In genomic region chr6:4380881-4381281, GRCh38 we compare ENCODE assay signal across 14 cellular contexts.
A peak's percentile ranks its signal among the peaks of the same experiment; 100 is the strongest.
DNase-seq lines count a peak whose midpoint lies in the region; ATAC-seq, FAIRE-seq and TF ChIP-seq lines count a peak whose summit lies in the region.
"Had no signal": no experiment of that assay in that cellular context is flagged by ENCODE, and none has a peak within 500 bp of the region (broad histone marks: within the 10 kb centered on the region; RNA-seq: fewer than 3 reads in every experiment).

No MANE protein-coding gene starts in this region.

- peaks cover 6% of the 10 kb centered on the region for H3K36me3 Mint-ChIP-seq in activated naive CD4-positive, alpha-beta T cell treated with anti-CD3 and anti-CD28 coated beads for 36 hours (ENCODE audit: low read depth)
- peaks cover 6 to 9% of the 10 kb centered on the region in 2 donors for H3K36me3 Mint-ChIP-seq in activated T-cell treated with anti-CD3 and anti-CD28 coated beads, Interleukin-2, amount 50 U/mL, for 72 hours (ENCODE audit: insufficient read depth in 2 of 2)
- H3K36me3 Mint-ChIP-seq: CD8-positive, alpha-beta T cell had no signal

- no peaks in the 10 kb centered on the region for H3K79me2 ChIP-seq in K562 (ENCODE audit: control insufficient read depth, insufficient read depth, low read length)

- no peak for ATAC-seq in K562
- peak; percentile 73 to 91 for ATAC-seq in gastrocnemius medialis
- no peak for ATAC-seq in activated T-cell treated with anti-CD3 and anti-CD28 coated beads, Interleukin-2, amount 50 U/mL, for 72 hours (replicated peaks in 1 of 2)
- ATAC-seq: CD8-positive, alpha-beta T cell had no signal

- POLR2A ChIA-PET in K562 (lab: Yijun Ruan, JAX): interaction anchor here (0.8 kb wide), 1 partner anchor 18 kb away, joined by 3 read pairs; no protein-coding TSS in a partner anchor

- no peak overlapping the region for H3K27ac Mint-ChIP-seq in activated naive CD4-positive, alpha-beta T cell treated with anti-CD3 and anti-CD28 coated beads for 36 hours
- no peak overlapping the region for H3K27ac Mint-ChIP-seq in activated T-cell treated with anti-CD3 and anti-CD28 coated beads, Interleukin-2, amount 50 U/mL, for 72 hours
- H3K27ac Mint-ChIP-seq: CD8-positive, alpha-beta T cell had no signal

- WGBS in K562 (ENCODE audit: insufficient coverage, low coverage, missing lambda C conversion rate): 4% methylated on average over 7 of the region's 7 CpGs

- no peaks in the 10 kb centered on the region for H3K9me1 ChIP-seq in K562 (ENCODE audit: control insufficient read depth, insufficient read depth, low read length)

- 0 out of 2 replicates have a peak, but pooled peaks cover 6% of the 10 kb centered on the region for H3K9me3 ChIP-seq in K562 (replicated peaks; ENCODE audit: control insufficient read depth, insufficient read depth, low read depth, low read length)
- peaks cover 0 to 3% (median 0%) of the 10 kb centered on the region in 3 donors for H3K9me3 ChIP-seq in gastrocnemius medialis
- H3K9me3 ChIP-seq: BE2C had no signal

- intact Hi-C loops in K562 (cut with micrococcal nuclease) (no loop called here), gastrocnemius medialis (cut with DNase I; ENCODE audit: low total_unique reads) (no loop called here)
- intact Hi-C loops in activated naive CD4-positive, alpha-beta T cell treated with anti-CD3 and anti-CD28 coated beads for 36 hours (cut with micrococcal nuclease): no loop called here

- H3K27me3 ChIP-seq in K562 (ENCODE audit: control insufficient read depth in 2 of 2, insufficient read depth in 2 of 2, low read length in 2 of 2) (peaks cover 0 to 8% of the 10 kb centered on the region in 2 experiments; a peak in 2 of 5 replicates), gastrocnemius medialis (no peaks in the 10 kb centered on the region)
- H3K27me3 ChIP-seq: MG63 had no signal

- no peak overlapping the region for H2AFZ ChIP-seq in K562 (ENCODE audit: low read depth, low read length)
- H2AFZ ChIP-seq: PC-9 had no signal

- peaks cover 27% of the 10 kb centered on the region for H3K27me3 Mint-ChIP-seq in activated naive CD4-positive, alpha-beta T cell treated with anti-CD3 and anti-CD28 coated beads for 36 hours (ENCODE audit: low read depth)
- H3K27me3 Mint-ChIP-seq in activated T-cell treated with anti-CD3 and anti-CD28 coated beads, Interleukin-2, amount 50 U/mL, for 72 hours (ENCODE audit: low read depth): peaks cover 10% of the 10 kb centered on the region

- H3K4me3 ChIP-seq in K562 (no peak overlapping the region), fibroblast of pulmonary artery (replicated peaks; ENCODE audit: low read depth, low read length) (no peak overlapping the region), gastrocnemius medialis (no peak overlapping the region)
- H3K4me3 ChIP-seq: MG63, PC-9 had no signal

- FAIRE-seq in K562 (lab: Jason Lieb, UNC): no peak

- H3K9me3 Mint-ChIP-seq in activated naive CD4-positive, alpha-beta T cell treated with anti-CD3 and anti-CD28 coated beads for 36 hours: peaks cover 25% of the 10 kb centered on the region
- H3K9me3 Mint-ChIP-seq in activated T-cell treated with anti-CD3 and anti-CD28 coated beads, Interleukin-2, amount 50 U/mL, for 72 hours: peaks cover 5 to 13% of the 10 kb centered on the region in 2 donors

- peaks cover 7 to 35% of the 10 kb centered on the region in 2 experiments; a peak in 4 of 5 replicates for H3K4me1 ChIP-seq in K562 (replicated peaks in 1 of 2; ENCODE audit: control insufficient read depth in 2 of 2, insufficient read depth in 2 of 2, low read length in 2 of 2)
- H3K4me1 ChIP-seq in gastrocnemius medialis: peaks cover 13 to 17% of the 10 kb centered on the region in 2 donors
- H3K4me1 ChIP-seq: BE2C had no signal

- no peaks in the 10 kb centered on the region for H3K4me1 Mint-ChIP-seq in activated naive CD4-positive, alpha-beta T cell treated with anti-CD3 and anti-CD28 coated beads for 36 hours (ENCODE audit: low read depth)
- no peaks in the 10 kb centered on the region for H3K4me1 Mint-ChIP-seq in activated T-cell treated with anti-CD3 and anti-CD28 coated beads, Interleukin-2, amount 50 U/mL, for 72 hours (ENCODE audit: low read depth)

- TF ChIP-seq POLR2A in K562 (conservative IDR thresholded peaks at IDR 0.05): no peak
- no peak for TF ChIP-seq POLR2A in gastrocnemius medialis (IDR thresholded peaks at IDR 0.05)

- H4K20me1 ChIP-seq in K562 (replicated peaks; ENCODE audit: control insufficient read depth, insufficient read depth, low read length): no peaks in the 10 kb centered on the region

- DNase-seq in K562 (ENCODE audit: extremely low read depth in 1 of 4, low spot score in 3 of 4): no peak
- DNase-seq in fibroblast of pulmonary artery (ENCODE audit: low read depth): peak; percentile 67
- DNase-seq in islet precursor cell: peak; percentile 22
- peak in 1 of 2 donors; percentile 60 for DNase-seq in gastrocnemius medialis
- no peak for DNase-seq in activated naive CD4-positive, alpha-beta T cell treated with anti-CD3 and anti-CD28 coated beads for 36 hours
- DNase-seq in activated T-cell treated with anti-CD3 and anti-CD28 coated beads, Interleukin-2, amount 50 U/mL, for 48 hours: no peak
- DNase-seq in activated T-cell treated with anti-CD3 and anti-CD28 coated beads, Interleukin-2, amount 50 U/mL, for 72 hours: no peak
- DNase-seq: BE2C; CD8-positive, alpha-beta T cell; MG63; NCI-H1105; NCI-H187; NCI-H446; PC-9 had no signal

- H3K36me3 ChIP-seq in K562 (ENCODE audit: control insufficient read depth, insufficient read depth, low read length) (no peaks in the 10 kb centered on the region), gastrocnemius medialis (no peaks in the 10 kb centered on the region)
- H3K36me3 ChIP-seq: BE2C, MG63 had no signal

- TF ChIP-seq RAD21 in K562 (CRISPR knock-in tag; conservative IDR thresholded peaks at IDR 0.05 in 1 of 2, IDR thresholded peaks at IDR 0.05 in 1 of 2): no peak

- in situ Hi-C loops in K562 (cut with MboI) (no loop called here), gastrocnemius medialis (cut with MboI; ENCODE audit: low sequenced_read_pairs in 4 of 4) (no loop called here)

- no TSS peak for BruUV-seq in K562 (replicated peaks; lab: Mats Ljungman, UMichigan)

- CTCF ChIA-PET in K562 (lab: Yijun Ruan, JAX; ENCODE audit: low intra/inter-chr PET ratio): no interaction called here
- CTCF ChIA-PET in activated naive CD4-positive, alpha-beta T cell treated with anti-CD3 and anti-CD28 coated beads for 36 hours (lab: Charles Lee): no interaction called here

- TF ChIP-seq EP300 in K562 (IDR thresholded peaks at IDR 0.05; ENCODE audit: low read length): no peak

- H3K27ac ChIP-seq in K562 (ENCODE audit: extremely low read depth, low read depth, low read length) (no peak overlapping the region), gastrocnemius medialis (peak overlapping the region; percentile 66 to 79 (median 72))
- H3K27ac ChIP-seq: PC-9 had no signal

- no peak overlapping the region for H3K4me2 ChIP-seq in K562 (ENCODE audit: insufficient read depth, low read length)
- H3K4me2 ChIP-seq: PC-9 had no signal

- H3K9ac ChIP-seq in K562 (ENCODE audit: insufficient read depth in 1 of 2, low read depth in 2 of 2, low read length in 2 of 2): no peak overlapping the region

- TF ChIP-seq CTCF in K562 (IDR thresholded peaks at IDR 0.05 in 2 of 3, conservative IDR thresholded peaks at IDR 0.05 in 1 of 3; ENCODE audit: insufficient read depth in 2 of 3, low read depth in 1 of 3, low read length in 3 of 3): no peak
- TF ChIP-seq CTCF in fibroblast of pulmonary artery (IDR thresholded peaks at IDR 0.05; ENCODE audit: low read length, missing control alignments): no peak
- no peak for TF ChIP-seq CTCF in gastrocnemius medialis (IDR thresholded peaks at IDR 0.05 in 4 of 5, conservative IDR thresholded peaks at IDR 0.05 in 1 of 5)

- H3K4me3 Mint-ChIP-seq in activated naive CD4-positive, alpha-beta T cell treated with anti-CD3 and anti-CD28 coated beads for 36 hours: no peak overlapping the region
- no peak overlapping the region for H3K4me3 Mint-ChIP-seq in activated T-cell treated with anti-CD3 and anti-CD28 coated beads, Interleukin-2, amount 50 U/mL, for 72 hours
- H3K4me3 Mint-ChIP-seq: CD8-positive, alpha-beta T cell had no signal

TF ChIP-seq in K562, 482 proteins besides CTCF, POLR2A, EP300 and RAD21 (continues in another document):
- TF ChIP-seq PRDM10 (IDR thresholded peaks at IDR 0.05; ENCODE audit: partially characterized antibody) (no peak), JUN (IDR thresholded peaks at IDR 0.05; ENCODE audit: borderline replicate concordance, low read depth, low read length) (no peak), JUN (CRISPR knock-in tag; IDR thresholded peaks at IDR 0.05; ENCODE audit: borderline replicate concordance) (no peak)

Comparison
In these comparisons a context has a peak if more than half of its experiments do, and no peak if none do; other contexts are left out.
1. ATAC-seq: peak in gastrocnemius medialis (2 of 2); none in K562 (single experiment) and activated T-cell treated with anti-CD3 and anti-CD28 coated beads, Interleukin-2, amount 50 U/mL, for 72 hours (0 of 2).
2. DNase-seq: peak in fibroblast of pulmonary artery (single experiment) and islet precursor cell (single experiment); none in K562 (0 of 4), activated naive CD4-positive, alpha-beta T cell treated with anti-CD3 and anti-CD28 coated beads for 36 hours (single experiment), activated T-cell treated with anti-CD3 and anti-CD28 coated beads, Interleukin-2, amount 50 U/mL, for 48 hours (0 of 2) and activated T-cell treated with anti-CD3 and anti-CD28 coated beads, Interleukin-2, amount 50 U/mL, for 72 hours (0 of 2).